Comparison of ENCODE assay signal across 10 cellular contexts in the genomic region with DNA sequence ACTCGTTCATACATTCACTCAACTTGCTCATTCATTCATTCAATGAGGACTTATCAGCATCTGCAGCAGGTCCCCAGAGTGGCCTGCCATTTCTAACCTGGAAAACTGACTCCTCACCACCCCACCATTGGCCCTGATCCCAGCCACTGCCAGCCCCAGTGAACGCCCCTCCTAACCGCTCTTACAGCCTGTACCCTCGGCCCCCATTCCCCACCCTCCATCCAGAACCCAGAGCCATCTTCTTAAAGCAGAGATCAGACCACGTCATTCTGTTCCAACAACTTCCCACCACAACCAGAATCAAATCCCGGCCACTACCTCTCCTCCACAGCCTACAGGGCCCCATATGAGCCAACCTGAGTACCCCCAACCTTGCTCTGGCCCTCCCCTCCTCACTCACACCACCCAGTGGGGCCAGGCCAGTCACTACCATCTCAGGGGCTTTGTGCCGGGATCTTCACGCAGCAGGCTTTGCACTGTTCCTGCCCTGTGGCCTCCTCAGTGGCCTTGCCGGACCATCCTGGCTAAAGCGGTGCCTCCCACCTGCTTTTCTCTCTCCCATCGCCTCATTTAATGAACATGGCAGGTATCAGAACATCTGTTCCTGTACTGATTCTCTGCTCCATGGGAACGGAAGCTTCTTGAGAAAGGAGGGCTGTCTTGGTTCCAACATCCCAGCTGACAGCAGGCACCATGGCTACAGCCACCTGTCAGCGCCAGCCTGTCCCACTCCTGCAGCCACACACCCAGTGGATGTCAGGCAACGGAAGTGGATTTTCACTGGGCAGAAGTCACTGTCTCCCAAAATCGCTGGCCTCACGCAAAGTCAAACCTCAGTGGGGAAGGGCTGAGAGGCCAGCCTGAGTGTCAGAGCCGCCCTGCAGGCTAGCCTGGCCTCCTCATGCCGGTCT. TPM values are rescaled to one million over a fixed set of nuclear protein-coding genes. Genes with fewer than 3 reads are reported as not detected.
DNase-seq lines count a peak whose midpoint lies in the region; ATAC-seq and TF ChIP-seq lines count a peak whose summit lies in the region.
"Had no signal": no experiment of that assay in that cellular context is flagged by ENCODE, and none has a peak within 500 bp of the region (broad histone marks: within the 10 kb centered on the region; RNA-seq: fewer than 3 reads in every experiment).

No MANE protein-coding gene starts in this region.

- no peaks in the 10 kb centered on the region for H3K27me3 ChIP-seq in CD8-positive, alpha-beta memory T cell (ENCODE audit: insufficient read depth, low read length, poor library complexity, severe bottlenecking)
- H3K27me3 ChIP-seq in Peyer's patch (no peaks in the 10 kb centered on the region), gastroesophageal sphincter (no peaks in the 10 kb centered on the region), gastrocnemius medialis (no peaks in the 10 kb centered on the region)

- ATAC-seq in gastroesophageal sphincter (no peak), gastrocnemius medialis (peak; percentile 25 to 39), HG02885 (IDR thresholded peaks at IDR 0.05; ENCODE audit: poor library complexity, unreplicated experiment) (no peak)
- ATAC-seq: esophagus mucosa had no signal

- H3K9me3 ChIP-seq in CD8-positive, alpha-beta memory T cell (ENCODE audit: low read length): no peaks in the 10 kb centered on the region
- H3K9me3 ChIP-seq in Peyer's patch: no peaks in the 10 kb centered on the region
- no peaks in the 10 kb centered on the region for H3K9me3 ChIP-seq in gastroesophageal sphincter
- H3K9me3 ChIP-seq in gastrocnemius medialis: no peaks in the 10 kb centered on the region
- H3K9me3 ChIP-seq: prostate gland had no signal

- peaks cover under 1 to 73% (median 9%) of the 10 kb centered on the region in 3 donors for H3K36me3 Mint-ChIP-seq in CD8-positive, alpha-beta memory T cell

- H3K4me3 ChIP-seq in CD8-positive, alpha-beta memory T cell (ENCODE audit: low read length): no peak overlapping the region
- H3K4me3 ChIP-seq in Peyer's patch (no peak overlapping the region), gastroesophageal sphincter (no peak overlapping the region), gastrocnemius medialis (no peak overlapping the region)
- H3K4me3 ChIP-seq: prostate gland had no signal

- peak overlapping the region; percentile 93 to 99 (median 98) for H3K27ac Mint-ChIP-seq in CD8-positive, alpha-beta memory T cell

- 96 to 99% methylated on average over 11 to 12 of the region's 18 CpGs for WGBS in gastroesophageal sphincter (ENCODE audit: low coverage in 1 of 2), 2 donors

- POLR2A ChIA-PET in CD8-positive, alpha-beta memory T cell (lab: Charles Lee): interaction anchor here (0.7 kb wide), 1 partner anchor 20 kb away, joined by 3 read pairs; no protein-coding TSS in a partner anchor

- no peaks in the 10 kb centered on the region for H3K27me3 Mint-ChIP-seq in CD8-positive, alpha-beta memory T cell

- TF ChIP-seq CTCF in Peyer's patch (IDR thresholded peaks at IDR 0.05): no peak
- no peak for TF ChIP-seq CTCF in gastroesophageal sphincter (IDR thresholded peaks at IDR 0.05)
- no peak for TF ChIP-seq CTCF in gastrocnemius medialis (IDR thresholded peaks at IDR 0.05 in 4 of 5, conservative IDR thresholded peaks at IDR 0.05 in 1 of 5)

- H3K9me3 Mint-ChIP-seq in CD8-positive, alpha-beta memory T cell: no peaks in the 10 kb centered on the region

- H3K4me3 Mint-ChIP-seq in CD8-positive, alpha-beta memory T cell: peak overlapping the region; percentile 34 to 87 (median 79)

- in situ Hi-C loops in gastrocnemius medialis (cut with MboI; ENCODE audit: low sequenced_read_pairs in 4 of 4): no loop called here

- no peak for DNase-seq in CD8-positive, alpha-beta memory T cell
- peak in 1 of 3 donors; percentile 37 for DNase-seq in Peyer's patch
- peak; percentile 74 to 81 for DNase-seq in gastrocnemius medialis
- no peak for DNase-seq in CD1c-positive myeloid dendritic cell (ENCODE audit: extremely low spot score)
- DNase-seq in NCI-H748 treated with DMSO at 0.1 percent for 48 hours (lab: John Stamatoyannopoulos, UW): no peak
- DNase-seq in Ammon's horn (ENCODE audit: low spot score): no peak

- H3K4me1 Mint-ChIP-seq in CD8-positive, alpha-beta memory T cell: peaks cover 99 to 100% (median 100%) of the 10 kb centered on the region in 3 donors

- CTCF ChIA-PET in CD8-positive, alpha-beta memory T cell (lab: Charles Lee): interaction anchor here (0.9 to 15.2 kb wide), 4 partner anchors 11 to 62 kb away, joined by 3 to 312 read pairs (median 14); no protein-coding TSS in a partner anchor

- peaks cover 99% of the 10 kb centered on the region for H3K4me1 ChIP-seq in CD8-positive, alpha-beta memory T cell (ENCODE audit: insufficient read depth, low read length)
- peaks cover 3 to 75% (median 69%) of the 10 kb centered on the region in 4 donors for H3K4me1 ChIP-seq in Peyer's patch
- H3K4me1 ChIP-seq in gastroesophageal sphincter: peaks cover 22 to 94% (median 70%) of the 10 kb centered on the region in 3 donors
- H3K4me1 ChIP-seq in gastrocnemius medialis: peaks cover 81 to 100% of the 10 kb centered on the region in 2 donors

- H3K27ac ChIP-seq in CD8-positive, alpha-beta memory T cell (ENCODE audit: low read depth, low read length): peak overlapping the region; percentile 46
- peak overlapping the region in 3 of 4 donors; percentile 74 to 83 (median 79) for H3K27ac ChIP-seq in Peyer's patch
- peak overlapping the region in 3 of 4 donors; percentile 60 to 84 (median 80) for H3K27ac ChIP-seq in gastroesophageal sphincter
- peak overlapping the region; percentile 93 to 98 (median 96) for H3K27ac ChIP-seq in gastrocnemius medialis

- no peak for TF ChIP-seq POLR2A in Peyer's patch (IDR thresholded peaks at IDR 0.05)
- no peak for TF ChIP-seq POLR2A in gastroesophageal sphincter (IDR thresholded peaks at IDR 0.05)
- TF ChIP-seq POLR2A in gastrocnemius medialis (IDR thresholded peaks at IDR 0.05): no peak

- peaks cover 8% of the 10 kb centered on the region for H3K36me3 ChIP-seq in CD8-positive, alpha-beta memory T cell (ENCODE audit: insufficient read depth, low read length)
- H3K36me3 ChIP-seq in Peyer's patch (peaks cover 0 to 17% (median 0%) of the 10 kb centered on the region in 3 donors), gastroesophageal sphincter (peaks cover 0 to 25% of the 10 kb centered on the region in 2 donors), gastrocnemius medialis (peaks cover 0 to 15% of the 10 kb centered on the region in 2 donors)
- H3K36me3 ChIP-seq: prostate gland had no signal

- intact Hi-C loops in gastrocnemius medialis (cut with DNase I; ENCODE audit: low total_unique reads): loop anchor here (5.0 kb wide), 1 partner anchor 313 kb away; no protein-coding TSS in a partner anchor

- no peak for TF ChIP-seq EP300 in gastroesophageal sphincter (IDR thresholded peaks at IDR 0.05)

RNA-seq across cellular contexts. Expression of a gene that starts 45.4 kb away (rescaled TPM):
- 10 to 100 TPM; 28.8 to 29.2 TPM for total RNA-seq in CD8-positive, alpha-beta memory T cell
- polyA plus RNA-seq in CD8-positive, alpha-beta memory T cell: 41.6 TPM
- 10 to 100 TPM; 72.7 to 92.1 (median 80.5) TPM for total RNA-seq in Peyer's patch
- total RNA-seq in gastroesophageal sphincter: 10 to 100 TPM; 24.5 to 33.0 (median 30.2) TPM
- 100 to 1,000 TPM; 140 to 253 (median 192) TPM for total RNA-seq in gastrocnemius medialis

Comparison
In these comparisons a context has a peak if more than half of its experiments do, and no peak if none do; other contexts are left out.
1. DNase-seq: peak in gastrocnemius medialis (2 of 2); none in CD8-positive, alpha-beta memory T cell (0 of 5), CD1c-positive myeloid dendritic cell (single experiment), NCI-H748 treated with DMSO at 0.1 percent for 48 hours (single experiment) and Ammon's horn (single experiment).
2. H3K27ac ChIP-seq: peak in every context shown above with its lines; median percentile 96 in gastrocnemius medialis; 80 in gastroesophageal sphincter; 79 in Peyer's patch; 46 in CD8-positive, alpha-beta memory T cell.
3. ATAC-seq: peak in gastrocnemius medialis (2 of 2); none in gastroesophageal sphincter (single experiment) and HG02885 (single experiment).